ENCODE assay signal across 10 cellular contexts in genomic region chr3:159814161-159814560, GRCh38. TPM values are rescaled to one million over a fixed set of nuclear protein-coding genes. Genes with fewer than 3 reads are reported as not detected.
DNase-seq lines count a peak whose midpoint lies in the region; ATAC-seq and TF ChIP-seq lines count a peak whose summit lies in the region.
"Had no signal": no experiment of that assay in that cellular context is flagged by ENCODE, and none has a peak within 500 bp of the region (broad histone marks: within the 10 kb centered on the region; RNA-seq: fewer than 3 reads in every experiment).

No MANE protein-coding gene starts in this region.

- H3K4me1 ChIP-seq in subcutaneous abdominal adipose tissue (ENCODE audit: control insufficient read depth in 5 of 5, insufficient read depth in 5 of 5, low read length in 5 of 5) (peaks cover 2 to 29% (median 25%) of the 10 kb centered on the region in 5 donors), ovary (ENCODE audit: insufficient read depth) (no peaks in the 10 kb centered on the region)

- H3K36me3 ChIP-seq in subcutaneous abdominal adipose tissue (ENCODE audit: control insufficient read depth in 5 of 5, insufficient read depth in 5 of 5, low read length in 5 of 5) (no peaks in the 10 kb centered on the region), ovary (no peaks in the 10 kb centered on the region)

- no peaks in the 10 kb centered on the region for H3K9me3 Mint-ChIP-seq in endothelial cell (ENCODE audit: unreplicated experiment)

- H3K4me3 Mint-ChIP-seq in endothelial cell (ENCODE audit: unreplicated experiment), result no peak overlapping the region

- H3K9me3 ChIP-seq in subcutaneous abdominal adipose tissue (ENCODE audit: control insufficient read depth in 5 of 5, low read length in 5 of 5), result no peaks in the 10 kb centered on the region
- H3K9me3 ChIP-seq in ovary, result no peaks in the 10 kb centered on the region

- H3K4me1 Mint-ChIP-seq in endothelial cell (ENCODE audit: unreplicated experiment), result peaks cover 15% of the 10 kb centered on the region

- H3K36me3 Mint-ChIP-seq in endothelial cell (ENCODE audit: low read depth, unreplicated experiment), result no peaks in the 10 kb centered on the region

- no peak overlapping the region for H3K4me3 ChIP-seq in subcutaneous abdominal adipose tissue (ENCODE audit: low read depth in 1 of 5, low read length in 5 of 5)
- no peak overlapping the region for H3K4me3 ChIP-seq in ovary

- H3K27me3 Mint-ChIP-seq in endothelial cell (ENCODE audit: unreplicated experiment), result peaks cover 6% of the 10 kb centered on the region

- TF ChIP-seq CTCF in endothelial cell (IDR thresholded peaks at IDR 0.05; ENCODE audit: unreplicated experiment) (no peak), ovary (IDR thresholded peaks at IDR 0.05) (no peak)

- no peak for TF ChIP-seq EP300 in ovary (IDR thresholded peaks at IDR 0.05)

- DNase-seq in NCI-H2196 (lab: John Stamatoyannopoulos, UW; ENCODE audit: unreplicated experiment) (peak; percentile 58), endothelial cell (ENCODE audit: low spot score) (peak; percentile 24), NCI-H187 treated with DMSO at 0.1 percent for 48 hours (lab: John Stamatoyannopoulos, UW) (no peak), superior temporal gyrus (ENCODE audit: extremely low spot score) (no peak), ovary (no peak)
- DNase-seq: activated T-cell treated with anti-CD3 and anti-CD28 coated beads, Interleukin-2, amount 50 U/mL, for 1 hour; cortex of kidney; Karpas-422 had no signal

- H3K9ac ChIP-seq in subcutaneous abdominal adipose tissue (ENCODE audit: low read length in 5 of 5), result no peak overlapping the region

- peak overlapping the region; percentile 93 for H3K27ac Mint-ChIP-seq in endothelial cell (ENCODE audit: unreplicated experiment)

- H3K27me3 ChIP-seq in subcutaneous abdominal adipose tissue (ENCODE audit: control insufficient read depth in 5 of 5, insufficient read depth in 4 of 5, low read length in 5 of 5) (no peaks in the 10 kb centered on the region), ovary (no peaks in the 10 kb centered on the region)

- H3K27ac ChIP-seq in subcutaneous abdominal adipose tissue (ENCODE audit: low read depth, low read length), result peak overlapping the region; percentile 21
- no peak overlapping the region for H3K27ac ChIP-seq in ovary

- intact Hi-C loops in ovary (cut with DNase I), result loop anchor here in 1 of 4 donors (10.0 kb wide), 1 partner anchor 191 kb away; no protein-coding TSS in a partner anchor

- TF ChIP-seq POLR2A in ovary (IDR thresholded peaks at IDR 0.05), result no peak

- WGBS in ovary, 3 donors, result 48 to 53% (median 50%) methylated on average over 5 of the region's 5 CpGs

- ATAC-seq in GM21825 (IDR thresholded peaks at IDR 0.05; ENCODE audit: unreplicated experiment), result peak; percentile 63

RNA-seq across cellular contexts. Expression of gene SCHIP1, which starts 25.5 kb away (rescaled TPM):
- total RNA-seq in endothelial cell (ENCODE audit: unreplicated experiment), result 102 TPM
- total RNA-seq in ovary, result 1 to 10 TPM in 4 of 7 donors, under 1 TPM in 3; 0.28 to 6.5 (median 1.1) TPM
- polyA plus RNA-seq in ovary, result 1 to 10 TPM; 1.1 to 3.0 TPM

Comparison
In these comparisons a context has a peak if more than half of its experiments do, and no peak if none do; other contexts are left out.
1. DNase-seq: peak in NCI-H2196 (single experiment) and endothelial cell (single experiment); none in NCI-H187 treated with DMSO at 0.1 percent for 48 hours (single experiment), superior temporal gyrus (single experiment) and ovary (0 of 5).
2. RNA of gene SCHIP1, which starts 25.5 kb away (total RNA-seq): 102 TPM in endothelial cell (single experiment); 0.28 to 6.5 TPM in ovary; every median in the first group is over 10 times any median in the second.